In genomic region chr12:66169221-66170170, GRCh38 we compare ENCODE assay signal across 1 cellular context.
A peak's percentile ranks its signal among the peaks of the same experiment; 100 is the strongest.
TF ChIP-seq lines count a peak whose summit lies in the region.

A gene with protein sequence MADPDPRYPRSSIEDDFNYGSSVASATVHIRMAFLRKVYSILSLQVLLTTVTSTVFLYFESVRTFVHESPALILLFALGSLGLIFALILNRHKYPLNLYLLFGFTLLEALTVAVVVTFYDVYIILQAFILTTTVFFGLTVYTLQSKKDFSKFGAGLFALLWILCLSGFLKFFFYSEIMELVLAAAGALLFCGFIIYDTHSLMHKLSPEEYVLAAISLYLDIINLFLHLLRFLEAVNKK (minus strand): TSS chr12:66169996. CDS start chr12:66169951, 45 bp downstream.

TF ChIP-seq in SK-N-SH, 30 proteins besides CTCF, POLR2A, EP300 and RAD21 (continued from another document):
- no peak for TF ChIP-seq NRF1 (IDR thresholded peaks at IDR 0.05; ENCODE audit: low read depth, low read length)
- 0 out of 2 replicates have a peak, but pooled peaks have one; percentile 36 for TF ChIP-seq FOXJ3 (CRISPR knock-in tag; IDR thresholded peaks at IDR 0.05)
- TF ChIP-seq, protein P1, sequence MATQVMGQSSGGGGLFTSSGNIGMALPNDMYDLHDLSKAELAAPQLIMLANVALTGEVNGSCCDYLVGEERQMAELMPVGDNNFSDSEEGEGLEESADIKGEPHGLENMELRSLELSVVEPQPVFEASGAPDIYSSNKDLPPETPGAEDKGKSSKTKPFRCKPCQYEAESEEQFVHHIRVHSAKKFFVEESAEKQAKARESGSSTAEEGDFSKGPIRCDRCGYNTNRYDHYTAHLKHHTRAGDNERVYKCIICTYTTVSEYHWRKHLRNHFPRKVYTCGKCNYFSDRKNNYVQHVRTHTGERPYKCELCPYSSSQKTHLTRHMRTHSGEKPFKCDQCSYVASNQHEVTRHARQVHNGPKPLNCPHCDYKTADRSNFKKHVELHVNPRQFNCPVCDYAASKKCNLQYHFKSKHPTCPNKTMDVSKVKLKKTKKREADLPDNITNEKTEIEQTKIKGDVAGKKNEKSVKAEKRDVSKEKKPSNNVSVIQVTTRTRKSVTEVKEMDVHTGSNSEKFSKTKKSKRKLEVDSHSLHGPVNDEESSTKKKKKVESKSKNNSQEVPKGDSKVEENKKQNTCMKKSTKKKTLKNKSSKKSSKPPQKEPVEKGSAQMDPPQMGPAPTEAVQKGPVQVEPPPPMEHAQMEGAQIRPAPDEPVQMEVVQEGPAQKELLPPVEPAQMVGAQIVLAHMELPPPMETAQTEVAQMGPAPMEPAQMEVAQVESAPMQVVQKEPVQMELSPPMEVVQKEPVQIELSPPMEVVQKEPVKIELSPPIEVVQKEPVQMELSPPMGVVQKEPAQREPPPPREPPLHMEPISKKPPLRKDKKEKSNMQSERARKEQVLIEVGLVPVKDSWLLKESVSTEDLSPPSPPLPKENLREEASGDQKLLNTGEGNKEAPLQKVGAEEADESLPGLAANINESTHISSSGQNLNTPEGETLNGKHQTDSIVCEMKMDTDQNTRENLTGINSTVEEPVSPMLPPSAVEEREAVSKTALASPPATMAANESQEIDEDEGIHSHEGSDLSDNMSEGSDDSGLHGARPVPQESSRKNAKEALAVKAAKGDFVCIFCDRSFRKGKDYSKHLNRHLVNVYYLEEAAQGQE (IDR thresholded peaks at IDR 0.05; ENCODE audit: low read depth, low read length): peak; percentile 19; the same call in 1 of the 2 replicates
- TF ChIP-seq, protein P2, sequence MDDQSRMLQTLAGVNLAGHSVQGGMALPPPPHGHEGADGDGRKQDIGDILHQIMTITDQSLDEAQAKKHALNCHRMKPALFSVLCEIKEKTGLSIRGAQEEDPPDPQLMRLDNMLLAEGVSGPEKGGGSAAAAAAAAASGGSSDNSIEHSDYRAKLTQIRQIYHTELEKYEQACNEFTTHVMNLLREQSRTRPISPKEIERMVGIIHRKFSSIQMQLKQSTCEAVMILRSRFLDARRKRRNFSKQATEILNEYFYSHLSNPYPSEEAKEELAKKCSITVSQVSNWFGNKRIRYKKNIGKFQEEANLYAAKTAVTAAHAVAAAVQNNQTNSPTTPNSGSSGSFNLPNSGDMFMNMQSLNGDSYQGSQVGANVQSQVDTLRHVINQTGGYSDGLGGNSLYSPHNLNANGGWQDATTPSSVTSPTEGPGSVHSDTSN (IDR thresholded peaks at IDR 0.05): no peak
- TF ChIP-seq FOXM1 (IDR thresholded peaks at IDR 0.05; ENCODE audit: low read depth): no peak
- TF ChIP-seq GATA2 (CRISPR knock-in tag; IDR thresholded peaks at IDR 0.05): no peak
